Comparison of ENCODE assay signal across 11 cellular contexts in genomic region chr6:127547215-127547614, GRCh38. TPM values are rescaled to one million over a fixed set of nuclear protein-coding genes. Genes with fewer than 3 reads are reported as not detected.
DNase-seq lines count a peak whose midpoint lies in the region; ATAC-seq, FAIRE-seq and TF ChIP-seq lines count a peak whose summit lies in the region.
"Had no signal": no experiment of that assay in that cellular context is flagged by ENCODE, and none has a peak within 500 bp of the region (broad histone marks: within the 10 kb centered on the region; RNA-seq: fewer than 3 reads in every experiment).

No MANE protein-coding gene starts in this region.

- H3K4me1 Mint-ChIP-seq in activated CD4-positive, alpha-beta memory T cell treated with anti-CD3 and anti-CD28 coated beads for 36 hours (ENCODE audit: low read depth): no peaks in the 10 kb centered on the region
- peaks cover under 1% of the 10 kb centered on the region for H3K4me1 Mint-ChIP-seq in activated CD4-positive, alpha-beta memory T cell treated with anti-CD3 and anti-CD28 coated beads, Interleukin-2, amount 10 ng/mL, durations not matched to agents 7 days and 5 days
- H3K4me1 Mint-ChIP-seq: naive thymus-derived CD4-positive, alpha-beta T cell had no signal

- ATAC-seq in GM21576 (IDR thresholded peaks at IDR 0.05; ENCODE audit: unreplicated experiment): no peak
- ATAC-seq: naive thymus-derived CD4-positive, alpha-beta T cell had no signal

- FAIRE-seq in bronchial epithelial cell (lab: Jason Lieb, UNC): no peak
- FAIRE-seq: colon had no signal

- no peaks in the 10 kb centered on the region for H3K36me3 Mint-ChIP-seq in activated CD4-positive, alpha-beta memory T cell treated with anti-CD3 and anti-CD28 coated beads for 36 hours
- H3K36me3 Mint-ChIP-seq in activated CD4-positive, alpha-beta memory T cell treated with anti-CD3 and anti-CD28 coated beads, Interleukin-2, amount 10 ng/mL, durations not matched to agents 7 days and 5 days (ENCODE audit: low read depth): no peaks in the 10 kb centered on the region
- H3K36me3 Mint-ChIP-seq: naive thymus-derived CD4-positive, alpha-beta T cell had no signal

- H3K9me3 Mint-ChIP-seq in activated CD4-positive, alpha-beta memory T cell treated with anti-CD3 and anti-CD28 coated beads for 36 hours: no peaks in the 10 kb centered on the region
- H3K9me3 Mint-ChIP-seq in activated CD4-positive, alpha-beta memory T cell treated with anti-CD3 and anti-CD28 coated beads, Interleukin-2, amount 10 ng/mL, durations not matched to agents 7 days and 5 days: no peaks in the 10 kb centered on the region
- H3K9me3 Mint-ChIP-seq: naive thymus-derived CD4-positive, alpha-beta T cell had no signal

- no peak overlapping the region for H3K4me3 ChIP-seq in bronchial epithelial cell (ENCODE audit: low read depth, low read length)
- H3K4me3 ChIP-seq: SK-N-MC had no signal

- POLR2A ChIA-PET in activated CD4-positive, alpha-beta memory T cell treated with anti-CD3 and anti-CD28 coated beads for 36 hours (lab: Charles Lee): no interaction called here
- POLR2A ChIA-PET in activated CD4-positive, alpha-beta memory T cell treated with anti-CD3 and anti-CD28 coated beads, Interleukin-2, amount 10 ng/mL, durations not matched to agents 7 days and 5 days (lab: Charles Lee): interaction anchor here (1.3 kb wide), 1 partner anchor 9 kb away, joined by 3 read pairs; no protein-coding TSS in a partner anchor

- intact Hi-C loops in activated CD4-positive, alpha-beta memory T cell treated with anti-CD3 and anti-CD28 coated beads for 36 hours (cut with micrococcal nuclease): no loop called here

- CTCF ChIA-PET in activated CD4-positive, alpha-beta memory T cell treated with anti-CD3 and anti-CD28 coated beads for 36 hours (lab: Charles Lee): interaction anchor here (0.6 to 3.1 kb wide), 7 partner anchors 8 to 241 kb away, joined by 3 to 13 read pairs (median 4); no protein-coding TSS in a partner anchor
- CTCF ChIA-PET in activated CD4-positive, alpha-beta memory T cell treated with anti-CD3 and anti-CD28 coated beads, Interleukin-2, amount 10 ng/mL, durations not matched to agents 7 days and 5 days (lab: Charles Lee): interaction anchor here (1.0 to 2.3 kb wide), 3 partner anchors 8 to 81 kb away, joined by 3 to 7 read pairs (median 5); no protein-coding TSS in a partner anchor

- no peaks in the 10 kb centered on the region for H3K36me3 ChIP-seq in bronchial epithelial cell (ENCODE audit: control insufficient read depth, insufficient read depth, low read length)

- no peaks in the 10 kb centered on the region for H3K27me3 ChIP-seq in bronchial epithelial cell (ENCODE audit: control insufficient read depth, insufficient read depth, low read length)

- no peak overlapping the region for H3K27ac Mint-ChIP-seq in activated CD4-positive, alpha-beta memory T cell treated with anti-CD3 and anti-CD28 coated beads for 36 hours
- no peak overlapping the region for H3K27ac Mint-ChIP-seq in activated CD4-positive, alpha-beta memory T cell treated with anti-CD3 and anti-CD28 coated beads, Interleukin-2, amount 10 ng/mL, durations not matched to agents 7 days and 5 days
- H3K27ac Mint-ChIP-seq: naive thymus-derived CD4-positive, alpha-beta T cell had no signal

- H3K27me3 Mint-ChIP-seq in activated CD4-positive, alpha-beta memory T cell treated with anti-CD3 and anti-CD28 coated beads for 36 hours: peaks cover 6% of the 10 kb centered on the region
- H3K27me3 Mint-ChIP-seq in activated CD4-positive, alpha-beta memory T cell treated with anti-CD3 and anti-CD28 coated beads, Interleukin-2, amount 10 ng/mL, durations not matched to agents 7 days and 5 days: peaks cover 5% of the 10 kb centered on the region

- no peak overlapping the region for H3K4me3 Mint-ChIP-seq in activated CD4-positive, alpha-beta memory T cell treated with anti-CD3 and anti-CD28 coated beads for 36 hours
- no peak overlapping the region for H3K4me3 Mint-ChIP-seq in activated CD4-positive, alpha-beta memory T cell treated with anti-CD3 and anti-CD28 coated beads, Interleukin-2, amount 10 ng/mL, durations not matched to agents 7 days and 5 days
- H3K4me3 Mint-ChIP-seq: naive thymus-derived CD4-positive, alpha-beta T cell had no signal

- TF ChIP-seq CTCF in LNCAP (IDR thresholded peaks at IDR 0.05) (peak; percentile 28; the same call in 1 of the 2 replicates), bronchial epithelial cell (IDR thresholded peaks at IDR 0.05; ENCODE audit: insufficient read depth, low read length, severe bottlenecking) (peak; percentile 30)

- DNase-seq in activated CD4-positive, alpha-beta memory T cell treated with anti-CD3 and anti-CD28 coated beads for 36 hours: peak; percentile 39
- DNase-seq in activated CD4-positive, alpha-beta memory T cell treated with anti-CD3 and anti-CD28 coated beads, Interleukin-2, amount 10 ng/mL, durations not matched to agents 7 days and 5 days: no peak
- no peak for DNase-seq in bronchial epithelial cell (ENCODE audit: low read depth)
- peak; percentile 6 for DNase-seq in stimulated activated CD8-positive, alpha-beta memory T cell treated with anti-CD3 and anti-CD28 coated beads, Interleukin-15, amount 100 ng/mL, for 1 hour (ENCODE audit: low read depth)
- no peak for DNase-seq in pons (ENCODE audit: low spot score)
- DNase-seq in HT-29 (ENCODE audit: low spot score): no peak

RNA-seq across cellular contexts. Expression of gene C6orf58, which starts 29.8 kb away (rescaled TPM):
- not detected for total RNA-seq in activated CD4-positive, alpha-beta memory T cell treated with anti-CD3 and anti-CD28 coated beads for 36 hours
- not detected for total RNA-seq in activated CD4-positive, alpha-beta memory T cell treated with anti-CD3 and anti-CD28 coated beads, Interleukin-2, amount 10 ng/mL, durations not matched to agents 7 days and 5 days
- not detected in 2 replicates for total RNA-seq in bronchial epithelial cell
- total RNA-seq in HT-29 (2014; rRNA removed; shearing (Covaris generic)): not detected in 2 replicates
- total RNA-seq: naive thymus-derived CD4-positive, alpha-beta T cell had no signal

Comparison
In these comparisons a context has a peak if more than half of its experiments do, and no peak if none do; other contexts are left out.
1. DNase-seq: peak in activated CD4-positive, alpha-beta memory T cell treated with anti-CD3 and anti-CD28 coated beads for 36 hours (single experiment) and stimulated activated CD8-positive, alpha-beta memory T cell treated with anti-CD3 and anti-CD28 coated beads, Interleukin-15, amount 100 ng/mL, for 1 hour (single experiment); none in activated CD4-positive, alpha-beta memory T cell treated with anti-CD3 and anti-CD28 coated beads, Interleukin-2, amount 10 ng/mL, durations not matched to agents 7 days and 5 days (single experiment), bronchial epithelial cell (single experiment), pons (single experiment) and HT-29 (single experiment).